Comparison of ENCODE assay signal across 12 cellular contexts in genomic region chr22:27749597-27750225, GRCh38. TPM values are rescaled to one million over a fixed set of nuclear protein-coding genes. Genes with fewer than 3 reads are reported as not detected.
DNase-seq lines count a peak whose midpoint lies in the region; ATAC-seq and TF ChIP-seq lines count a peak whose summit lies in the region.
"Had no signal": no experiment of that assay in that cellular context is flagged by ENCODE, and none has a peak within 500 bp of the region (broad histone marks: within the 10 kb centered on the region; RNA-seq: fewer than 3 reads in every experiment).

No MANE protein-coding gene starts in this region.

- H3K4me3 ChIP-seq in WERI-Rb-1 (ENCODE audit: low read depth, low read length): no peak overlapping the region
- H3K4me3 ChIP-seq: skin epidermis had no signal

- no peak for TF ChIP-seq CTCF in WERI-Rb-1 (IDR thresholded peaks at IDR 0.05; ENCODE audit: low read depth, low read length)
- TF ChIP-seq CTCF in omental fat pad (IDR thresholded peaks at IDR 0.05): no peak

- ATAC-seq in omental fat pad (ENCODE audit: low FRiP score) (peak; percentile 25), GM19328 (IDR thresholded peaks at IDR 0.05; ENCODE audit: unreplicated experiment) (no peak), esophagus mucosa (no peak)
- ATAC-seq: left lobe of liver had no signal

- peak overlapping the region; percentile 31; the same call in 1 of the 2 replicates for H3K27ac ChIP-seq in WERI-Rb-1

- DNase-seq in AG08395 (ENCODE audit: low spot score) (peak; percentile 55), WERI-Rb-1 (peak; percentile 23), glomerular visceral epithelial cell (ENCODE audit: extremely low spot score) (peak; percentile 27), omental fat pad (ENCODE audit: low spot score) (no peak), T1000 (lab: John Stamatoyannopoulos, UW) (no peak), H4 (ENCODE audit: low spot score) (no peak)
- DNase-seq: activated T-cell treated with anti-CD3 and anti-CD28 coated beads, Interleukin-2, amount 50 U/mL, for 48 hours; effector CD4-positive, alpha-beta T cell had no signal

- no peaks in the 10 kb centered on the region for H3K36me3 ChIP-seq in WERI-Rb-1

- H3K9me3 ChIP-seq in WERI-Rb-1 (ENCODE audit: severe bottlenecking): no peaks in the 10 kb centered on the region

- no peaks in the 10 kb centered on the region for H3K27me3 ChIP-seq in WERI-Rb-1 (ENCODE audit: insufficient read depth, low read depth, severe bottlenecking)

RNA-seq across cellular contexts. Expression of gene MN1, which starts 51.8 kb away (rescaled TPM):
- total RNA-seq in omental fat pad: 10 to 100 TPM in 1 of 4 donors, 1 to 10 TPM in 3; 4.8 to 16.5 (median 8.9) TPM
- total RNA-seq in esophagus mucosa: 1.7 TPM
- total RNA-seq in H4 (2014; rRNA removed; shearing (Covaris generic)): 0.68 and 0.79 TPM in 2 replicates

Comparison
In these comparisons a context has a peak if more than half of its experiments do, and no peak if none do; other contexts are left out.
1. DNase-seq: peak in AG08395 (single experiment), WERI-Rb-1 (single experiment) and glomerular visceral epithelial cell (single experiment); none in omental fat pad (single experiment), T1000 (single experiment) and H4 (single experiment).